Comparison of ENCODE assay signal across 1 cellular context in genomic region chr18:9594782-9595181, GRCh38.
TF ChIP-seq lines count a peak whose summit lies in the region.

No MANE protein-coding gene starts in this region.

TF ChIP-seq in GM12878, 131 proteins besides CTCF, POLR2A, EP300 and RAD21 (continued from another document):
- TF ChIP-seq IRF3 (IDR thresholded peaks at IDR 0.05) (no peak), RELA (IDR thresholded peaks at IDR 0.05; ENCODE audit: borderline replicate concordance, partially characterized antibody) (no peak), WRNIP1 (IDR thresholded peaks at IDR 0.05; ENCODE audit: borderline replicate concordance, low read depth, low read length) (no peak), RUNX3 (IDR thresholded peaks at IDR 0.05; ENCODE audit: low read length) (no peak; the same call in 1 of the 2 replicates), SRF (IDR thresholded peaks at IDR 0.05; ENCODE audit: low read depth in 2 of 2, low read length in 2 of 2) (no peak), SMARCA5 (IDR thresholded peaks at IDR 0.05) (no peak), JUND (IDR thresholded peaks at IDR 0.05; ENCODE audit: low read depth, low read length) (no peak), SMC3 (IDR thresholded peaks at IDR 0.05; ENCODE audit: borderline replicate concordance, low read length) (0 out of 2 replicates have a peak, but pooled peaks have one; percentile 6), RAD51 (IDR thresholded peaks at IDR 0.05) (no peak), FOS (IDR thresholded peaks at IDR 0.05; ENCODE audit: borderline replicate concordance, extremely low read depth, insufficient read length) (no peak), SUPT20H (IDR thresholded peaks at IDR 0.05; ENCODE audit: borderline replicate concordance, control insufficient read depth, low read depth, low read length) (no peak), ZSCAN29 (IDR thresholded peaks at IDR 0.05) (no peak), KLF5 (IDR thresholded peaks at IDR 0.05; ENCODE audit: partially characterized antibody) (no peak), GABPA (IDR thresholded peaks at IDR 0.05; ENCODE audit: low read depth) (no peak), TCF7 (IDR thresholded peaks at IDR 0.05; ENCODE audit: borderline replicate concordance) (0 out of 2 replicates have a peak, but pooled peaks have one; percentile 46), PAX5 (IDR thresholded peaks at IDR 0.05; ENCODE audit: borderline replicate concordance, low read depth, low read length) (no peak), MEF2A (IDR thresholded peaks at IDR 0.05; ENCODE audit: insufficient read depth, low read depth, low read length) (0 out of 2 replicates have a peak, but pooled peaks have one; percentile 25), ATF3 (IDR thresholded peaks at IDR 0.05; ENCODE audit: borderline replicate concordance, extremely low read depth, low read depth, low read length) (no peak), CBX3 (IDR thresholded peaks at IDR 0.05; ENCODE audit: borderline replicate concordance, low read depth) (no peak), E4F1 (IDR thresholded peaks at IDR 0.05; ENCODE audit: borderline replicate concordance, partially characterized antibody) (no peak), IKZF1 (conservative IDR thresholded peaks at IDR 0.05) (no peak), POLR2AphosphoS2 (IDR thresholded peaks at IDR 0.05; ENCODE audit: low read depth, low read length) (no peak), TCF12 (IDR thresholded peaks at IDR 0.05; ENCODE audit: low read depth, low read length) (no peak), SIN3A (IDR thresholded peaks at IDR 0.05; ENCODE audit: low read depth, low read length) (no peak), EZH2 (IDR thresholded peaks at IDR 0.05; ENCODE audit: borderline replicate concordance, control insufficient read depth, low read depth, low read length) (no peak), ZBED1 (IDR thresholded peaks at IDR 0.05; ENCODE audit: borderline replicate concordance) (no peak)
